9 cellular contexts compared by ENCODE assay signal in the genomic region with DNA sequence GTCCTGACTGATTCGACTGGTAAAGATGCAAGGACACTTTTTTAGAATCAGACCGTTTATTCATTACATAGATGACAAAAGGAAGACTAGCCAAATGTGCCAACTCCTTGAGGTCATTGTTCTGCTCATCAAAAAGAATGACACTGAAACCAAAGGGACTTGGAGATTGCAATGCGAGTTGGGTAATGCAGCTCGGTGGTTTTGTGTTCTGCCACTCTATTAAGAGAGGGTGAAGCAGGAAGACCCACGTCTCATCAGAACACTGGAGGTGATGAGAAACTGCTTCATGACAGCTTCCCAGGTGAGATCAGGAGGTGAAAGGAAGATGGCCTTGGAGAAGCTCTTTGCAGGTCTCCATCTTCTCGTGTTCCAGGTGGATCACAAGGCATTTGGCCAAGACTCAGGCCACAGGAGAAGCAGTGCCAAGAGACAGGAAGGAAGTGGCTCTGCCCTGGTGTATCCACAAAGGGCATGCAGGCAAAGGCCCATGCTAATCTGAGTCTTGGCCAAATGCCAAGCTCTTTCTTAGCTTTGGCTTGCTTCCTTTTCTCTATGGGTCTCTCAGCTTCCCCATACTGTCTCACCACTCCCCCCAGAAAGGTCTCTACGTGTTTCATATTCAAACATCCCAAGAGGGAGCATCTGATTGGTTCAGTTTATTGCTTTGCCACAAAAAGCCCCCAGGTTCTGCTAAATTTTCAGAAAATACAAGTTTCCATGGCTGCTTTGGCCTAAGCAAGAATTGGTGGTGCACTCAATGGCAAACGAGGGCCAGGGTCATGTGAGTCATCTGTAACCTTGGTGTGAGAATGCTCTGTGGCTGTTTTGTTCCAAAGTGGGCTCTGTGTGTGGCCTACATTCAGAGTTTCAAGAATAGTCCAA.
A peak's percentile ranks its signal among the peaks of the same experiment; 100 is the strongest.
DNase-seq lines count a peak whose midpoint lies in the region; ATAC-seq lines count a peak whose summit lies in the region.
"Had no signal": no experiment of that assay in that cellular context is flagged by ENCODE, and none has a peak within 500 bp of the region (broad histone marks: within the 10 kb centered on the region; RNA-seq: fewer than 3 reads in every experiment).

No MANE protein-coding gene starts in this region.

- H3K4me3 Mint-ChIP-seq in T-helper 2 cell treated with Interferon-gamma antibody and Interleukin-4, amounts not matched to agents 5 μg/mL and 100 μg/mL, for 36 hours: peak overlapping the region; percentile 71

- H3K36me3 Mint-ChIP-seq in T-helper 2 cell treated with Interferon-gamma antibody and Interleukin-4, amounts not matched to agents 5 μg/mL and 100 μg/mL, for 36 hours (ENCODE audit: low read depth): peaks cover 5% of the 10 kb centered on the region

- H3K4me1 Mint-ChIP-seq in T-helper 2 cell treated with Interferon-gamma antibody and Interleukin-4, amounts not matched to agents 5 μg/mL and 100 μg/mL, for 36 hours (ENCODE audit: low read depth): peaks cover 39% of the 10 kb centered on the region

- intact Hi-C loops in head of caudate nucleus (cut with DNase I): no loop called here

- peak overlapping the region; percentile 81 for H3K27ac Mint-ChIP-seq in T-helper 2 cell treated with Interferon-gamma antibody and Interleukin-4, amounts not matched to agents 5 μg/mL and 100 μg/mL, for 36 hours

- H3K27me3 Mint-ChIP-seq in T-helper 2 cell treated with Interferon-gamma antibody and Interleukin-4, amounts not matched to agents 5 μg/mL and 100 μg/mL, for 36 hours (ENCODE audit: low read depth): no peaks in the 10 kb centered on the region

- peak; percentile 11 for DNase-seq in activated gamma-delta T cell treated with Interleukin-2 at 50 U/mL for 16 hours
- no peak for DNase-seq in activated gamma-delta T cell (lab: John Stamatoyannopoulos, UW)
- DNase-seq in T-helper 2 cell treated with Interferon-gamma antibody and Interleukin-4, amounts not matched to agents 5 μg/mL and 100 μg/mL, for 36 hours (ENCODE audit: low spot score): peak; percentile 39
- peak in 26 of 42 donors; percentile 14 to 69 (median 42) for DNase-seq in head of caudate nucleus
- DNase-seq in iPS-NIHi7 (ENCODE audit: extremely low spot score): no peak
- DNase-seq: left cardiac atrium had no signal

- ATAC-seq in HG03342 (IDR thresholded peaks at IDR 0.05; ENCODE audit: unreplicated experiment) (peak; percentile 51), GM19035 (IDR thresholded peaks at IDR 0.05; ENCODE audit: unreplicated experiment) (no peak), HG03521 (IDR thresholded peaks at IDR 0.05; ENCODE audit: unreplicated experiment) (no peak)

- no peaks in the 10 kb centered on the region for H3K9me3 Mint-ChIP-seq in T-helper 2 cell treated with Interferon-gamma antibody and Interleukin-4, amounts not matched to agents 5 μg/mL and 100 μg/mL, for 36 hours

Comparison
In these comparisons a context has a peak if more than half of its experiments do, and no peak if none do; other contexts are left out.
1. DNase-seq: peak in activated gamma-delta T cell treated with Interleukin-2 at 50 U/mL for 16 hours (single experiment), T-helper 2 cell treated with Interferon-gamma antibody and Interleukin-4, amounts not matched to agents 5 μg/mL and 100 μg/mL, for 36 hours (single experiment) and head of caudate nucleus (26 of 42); none in activated gamma-delta T cell (single experiment) and iPS-NIHi7 (single experiment).